In genomic region chr11:27120211-27120610, GRCh38 we compare ENCODE assay signal across 18 cellular contexts.
"Had no signal": no experiment of that assay in that cellular context is flagged by ENCODE, and none has a peak within 500 bp of the region (broad histone marks: within the 10 kb centered on the region; RNA-seq: fewer than 3 reads in every experiment).

No MANE protein-coding gene starts in this region.

- FAIRE-seq: kidney, TTC549 had no signal

- ATAC-seq: effector memory CD8-positive, alpha-beta T cell; natural killer cell; right cardiac atrium had no signal

- H3K27ac Mint-ChIP-seq: activated CD4-positive, alpha-beta T cell treated with anti-CD3 and anti-CD28 coated beads, Interleukin-2, amount 10 ng/mL, durations not matched to agents 24 days and 14 days; activated naive CD8-positive, alpha-beta T cell treated with anti-CD3 and anti-CD28 coated beads, Interleukin-2, amount 10 ng/mL, durations not matched to agents 7 days and 5 days; effector memory CD8-positive, alpha-beta T cell; memory B cell; natural killer cell; stimulated activated naive CD8-positive, alpha-beta T cell treated with anti-CD3 and anti-CD28 coated beads, Interleukin-15, Interleukin-2, amounts not matched to agents 100 ng/mL and 50 ng/mL, for 24 hours; type B pancreatic cell had no signal

- H3K27me3 Mint-ChIP-seq: activated CD4-positive, alpha-beta T cell treated with anti-CD3 and anti-CD28 coated beads, Interleukin-2, amount 10 ng/mL, durations not matched to agents 24 days and 14 days; activated naive CD8-positive, alpha-beta T cell treated with anti-CD3 and anti-CD28 coated beads, Interleukin-2, amount 10 ng/mL, durations not matched to agents 7 days and 5 days; effector memory CD8-positive, alpha-beta T cell; stimulated activated naive CD8-positive, alpha-beta T cell treated with anti-CD3 and anti-CD28 coated beads, Interleukin-15, Interleukin-2, amounts not matched to agents 100 ng/mL and 50 ng/mL, for 24 hours; type B pancreatic cell had no signal

- DNase-seq: activated CD4-positive, alpha-beta T cell treated with anti-CD3 and anti-CD28 coated beads, Interleukin-2, amount 10 ng/mL, durations not matched to agents 24 days and 14 days; activated CD4-positive, CD25-positive, alpha-beta regulatory T cell; activated CD8-positive, alpha-beta memory T cell treated with anti-CD3 and anti-CD28 coated beads for 24 hours; activated naive CD8-positive, alpha-beta T cell treated with anti-CD3 and anti-CD28 coated beads, Interleukin-2, amount 10 ng/mL, durations not matched to agents 7 days and 5 days; aorta; dermis blood vessel endothelial cell; effector memory CD8-positive, alpha-beta T cell; hypothalamus; kidney; left ventricle myocardium inferior; natural killer cell; posterior cingulate gyrus; right cardiac atrium; spleen had no signal

- H3K9me3 Mint-ChIP-seq: activated CD4-positive, alpha-beta T cell treated with anti-CD3 and anti-CD28 coated beads, Interleukin-2, amount 10 ng/mL, durations not matched to agents 24 days and 14 days; activated naive CD8-positive, alpha-beta T cell treated with anti-CD3 and anti-CD28 coated beads, Interleukin-2, amount 10 ng/mL, durations not matched to agents 7 days and 5 days had no signal

- H3K4me3 Mint-ChIP-seq: activated CD4-positive, alpha-beta T cell treated with anti-CD3 and anti-CD28 coated beads, Interleukin-2, amount 10 ng/mL, durations not matched to agents 24 days and 14 days; activated naive CD8-positive, alpha-beta T cell treated with anti-CD3 and anti-CD28 coated beads, Interleukin-2, amount 10 ng/mL, durations not matched to agents 7 days and 5 days; effector memory CD8-positive, alpha-beta T cell; memory B cell; natural killer cell; stimulated activated naive CD8-positive, alpha-beta T cell treated with anti-CD3 and anti-CD28 coated beads, Interleukin-15, Interleukin-2, amounts not matched to agents 100 ng/mL and 50 ng/mL, for 24 hours; type B pancreatic cell had no signal

- H3K4me1 Mint-ChIP-seq: activated CD4-positive, alpha-beta T cell treated with anti-CD3 and anti-CD28 coated beads, Interleukin-2, amount 10 ng/mL, durations not matched to agents 24 days and 14 days; activated naive CD8-positive, alpha-beta T cell treated with anti-CD3 and anti-CD28 coated beads, Interleukin-2, amount 10 ng/mL, durations not matched to agents 7 days and 5 days; memory B cell; natural killer cell had no signal

- H3K36me3 Mint-ChIP-seq: activated naive CD8-positive, alpha-beta T cell treated with anti-CD3 and anti-CD28 coated beads, Interleukin-2, amount 10 ng/mL, durations not matched to agents 7 days and 5 days; memory B cell; natural killer cell had no signal

- H3K4me3 ChIP-seq: left ventricle myocardium inferior, spleen had no signal
